Comparison of ENCODE assay signal across 10 cellular contexts in genomic region chr6:42441059-42441471, GRCh38. TPM values are rescaled to one million over a fixed set of nuclear protein-coding genes. Genes with fewer than 3 reads are reported as not detected.
DNase-seq lines count a peak whose midpoint lies in the region; ATAC-seq and TF ChIP-seq lines count a peak whose summit lies in the region.
"Had no signal": no experiment of that assay in that cellular context is flagged by ENCODE, and none has a peak within 500 bp of the region (broad histone marks: within the 10 kb centered on the region; RNA-seq: fewer than 3 reads in every experiment).

No MANE protein-coding gene starts in this region.

- BruUV-seq in OCI-LY7 (replicated peaks; lab: Mats Ljungman, UMichigan), result no TSS peak

- no peak for TF ChIP-seq EP300 in esophagus muscularis mucosa (IDR thresholded peaks at IDR 0.05)

- DNase-seq in natural killer cell treated with Interleukin-12 subunit alpha and Interleukin-12 subunit beta and Interleukin-15 and Interleukin-18, amount 100 ng/mL, for 72 hours (ENCODE audit: low spot score), result no peak
- DNase-seq in natural killer cell, result no peak
- DNase-seq in esophagus muscularis mucosa (ENCODE audit: extremely low spot score), result no peak
- DNase-seq in naive thymus-derived CD4-positive, alpha-beta T cell, result no peak
- no peak for DNase-seq in vagina (ENCODE audit: extremely low spot score in 2 of 2)
- no peak for DNase-seq in OCI-LY7 (ENCODE audit: low spot score)
- DNase-seq in GF-D8 (lab: John Stamatoyannopoulos, UW), result no peak
- DNase-seq in NCI-H2227 treated with DMSO at 0.1 percent for 48 hours (lab: John Stamatoyannopoulos, UW), result no peak
- DNase-seq: COR-L47, NCI-H187 treated with DMSO at 0.1 percent for 48 hours had no signal

- no peak for ATAC-seq in natural killer cell treated with Interleukin-12 subunit alpha and Interleukin-12 subunit beta and Interleukin-15 and Interleukin-18, amount 100 ng/mL, for 72 hours
- ATAC-seq in natural killer cell, result no peak
- no peak for ATAC-seq in naive thymus-derived CD4-positive, alpha-beta T cell

- no peaks in the 10 kb centered on the region for H3K36me3 Mint-ChIP-seq in natural killer cell treated with Interleukin-12 subunit alpha and Interleukin-12 subunit beta and Interleukin-15 and Interleukin-18, amount 100 ng/mL, for 72 hours
- H3K36me3 Mint-ChIP-seq in natural killer cell, result no peaks in the 10 kb centered on the region
- H3K36me3 Mint-ChIP-seq in naive thymus-derived CD4-positive, alpha-beta T cell, result peaks cover 0 to 25% (median 17%) of the 10 kb centered on the region in 5 donors

- no peaks in the 10 kb centered on the region for H3K27me3 Mint-ChIP-seq in natural killer cell treated with Interleukin-12 subunit alpha and Interleukin-12 subunit beta and Interleukin-15 and Interleukin-18, amount 100 ng/mL, for 72 hours
- no peaks in the 10 kb centered on the region for H3K27me3 Mint-ChIP-seq in natural killer cell (ENCODE audit: low read depth in 2 of 2)
- H3K27me3 Mint-ChIP-seq in naive thymus-derived CD4-positive, alpha-beta T cell, result no peaks in the 10 kb centered on the region

- H2AFZ ChIP-seq in OCI-LY7 (ENCODE audit: low read length), result no peak overlapping the region

- H3K27ac Mint-ChIP-seq in natural killer cell treated with Interleukin-12 subunit alpha and Interleukin-12 subunit beta and Interleukin-15 and Interleukin-18, amount 100 ng/mL, for 72 hours, result peak overlapping the region; percentile 45 to 72
- peak overlapping the region in 1 of 2 donors; percentile 7 for H3K27ac Mint-ChIP-seq in natural killer cell
- peak overlapping the region in 8 of 9 donors; percentile 16 to 69 (median 65) for H3K27ac Mint-ChIP-seq in naive thymus-derived CD4-positive, alpha-beta T cell

- no peaks in the 10 kb centered on the region for H3K9me2 ChIP-seq in OCI-LY7 (ENCODE audit: insufficient read depth, low read length)

- H3K9me3 Mint-ChIP-seq in natural killer cell treated with Interleukin-12 subunit alpha and Interleukin-12 subunit beta and Interleukin-15 and Interleukin-18, amount 100 ng/mL, for 72 hours, result no peaks in the 10 kb centered on the region
- no peaks in the 10 kb centered on the region for H3K9me3 Mint-ChIP-seq in natural killer cell
- no peaks in the 10 kb centered on the region for H3K9me3 Mint-ChIP-seq in naive thymus-derived CD4-positive, alpha-beta T cell

- CTCF ChIA-PET in naive thymus-derived CD4-positive, alpha-beta T cell (lab: Charles Lee), result interaction anchor here (0.7 to 1.8 kb wide), 4 partner anchors 12 to 74 kb away, joined by 3 to 6 read pairs (median 4); no protein-coding TSS in a partner anchor
- CTCF ChIA-PET in OCI-LY7 (lab: Charles Lee; ENCODE audit: unreplicated experiment), result interaction anchor here (0.9 kb wide), 1 partner anchor 37 kb away, joined by 4 read pairs; no protein-coding TSS in a partner anchor

- TF ChIP-seq POLR2A in esophagus muscularis mucosa (IDR thresholded peaks at IDR 0.05; ENCODE audit: low read depth) (no peak), vagina (IDR thresholded peaks at IDR 0.05) (no peak)

- H3K9me3 ChIP-seq in esophagus muscularis mucosa (no peaks in the 10 kb centered on the region), vagina (no peaks in the 10 kb centered on the region), OCI-LY7 (ENCODE audit: low read length) (no peaks in the 10 kb centered on the region)
- H3K9me3 ChIP-seq in naive thymus-derived CD4-positive, alpha-beta T cell (ENCODE audit: control insufficient read depth in 2 of 3, low read length in 3 of 3), result no peaks in the 10 kb centered on the region

- peak overlapping the region; percentile 72 for H3K4me3 Mint-ChIP-seq in natural killer cell treated with Interleukin-12 subunit alpha and Interleukin-12 subunit beta and Interleukin-15 and Interleukin-18, amount 100 ng/mL, for 72 hours
- no peak overlapping the region for H3K4me3 Mint-ChIP-seq in natural killer cell
- peak overlapping the region in 7 of 10 donors; percentile 2 to 61 (median 54) for H3K4me3 Mint-ChIP-seq in naive thymus-derived CD4-positive, alpha-beta T cell

- 33% methylated on average over 4 of the region's 4 CpGs for WGBS in esophagus muscularis mucosa

- H3K4me2 ChIP-seq in OCI-LY7 (ENCODE audit: low read length), result no peak overlapping the region

- intact Hi-C loops in natural killer cell (cut with micrococcal nuclease) (no loop called here), esophagus muscularis mucosa (cut with DNase I) (no loop called here), vagina (cut with DNase I) (no loop called here), OCI-LY7 (cut with micrococcal nuclease; ENCODE audit: unreplicated experiment) (no loop called here)
- intact Hi-C loops in naive thymus-derived CD4-positive, alpha-beta T cell (cut with micrococcal nuclease), result no loop called here

- POLR2A ChIA-PET in naive thymus-derived CD4-positive, alpha-beta T cell (lab: Charles Lee), result interaction anchor here (0.6 to 5.6 kb wide), 4 partner anchors 11 to 452 kb away, joined by 4 to 46 read pairs (median 4); partner anchors contain the start of gene TRERF1
- POLR2A ChIA-PET in OCI-LY7 (lab: Charles Lee), result interaction anchor here (1.0 to 1.8 kb wide), 2 partner anchors 10 to 176 kb away, joined by 4 to 6 read pairs; no protein-coding TSS in a partner anchor

- H3K4me3 ChIP-seq in esophagus muscularis mucosa, result peak overlapping the region; percentile 26 to 50 (median 36)
- H3K4me3 ChIP-seq in naive thymus-derived CD4-positive, alpha-beta T cell (ENCODE audit: low read length), result no peak overlapping the region
- peak overlapping the region; percentile 0 to 32 for H3K4me3 ChIP-seq in vagina
- H3K4me3 ChIP-seq in OCI-LY7 (ENCODE audit: low read depth, low read length, poor library complexity, severe bottlenecking), result no peak overlapping the region

- peaks cover 6% of the 10 kb centered on the region; the same call in 1 of the 2 replicates for H3K79me2 ChIP-seq in OCI-LY7 (ENCODE audit: insufficient read depth, low read depth, low read length)

- peak overlapping the region; percentile 78 to 86 (median 82) for H3K27ac ChIP-seq in esophagus muscularis mucosa (replicated peaks in 1 of 4)
- H3K27ac ChIP-seq in naive thymus-derived CD4-positive, alpha-beta T cell (ENCODE audit: low read depth, low read length), result no peak overlapping the region
- peak overlapping the region; percentile 82 for H3K27ac ChIP-seq in vagina
- no peak overlapping the region for H3K27ac ChIP-seq in OCI-LY7 (ENCODE audit: low read depth, low read length, poor library complexity, severe bottlenecking)

- H3K4me1 ChIP-seq in esophagus muscularis mucosa (peaks cover 33 to 64% (median 59%) of the 10 kb centered on the region in 4 donors), vagina (peaks cover 53% of the 10 kb centered on the region), OCI-LY7 (ENCODE audit: insufficient read depth, low read length, poor library complexity, severe bottlenecking) (peaks cover 6% of the 10 kb centered on the region)
- H3K4me1 ChIP-seq in naive thymus-derived CD4-positive, alpha-beta T cell (ENCODE audit: control insufficient read depth in 2 of 2, insufficient read depth in 2 of 2, low read length in 2 of 2), result peaks cover 32 to 35% of the 10 kb centered on the region in 2 donors

- H4K20me1 ChIP-seq in OCI-LY7 (ENCODE audit: insufficient read depth, low read length), result no peaks in the 10 kb centered on the region

- no peak for TF ChIP-seq CTCF in natural killer cell (IDR thresholded peaks at IDR 0.05)
- no peak for TF ChIP-seq CTCF in esophagus muscularis mucosa (IDR thresholded peaks at IDR 0.05)
- no peak for TF ChIP-seq CTCF in vagina (IDR thresholded peaks at IDR 0.05)
- TF ChIP-seq CTCF in OCI-LY7 (conservative IDR thresholded peaks at IDR 0.05; ENCODE audit: low read length), result no peak

- H3K36me3 ChIP-seq in esophagus muscularis mucosa (no peaks in the 10 kb centered on the region), vagina (no peaks in the 10 kb centered on the region), OCI-LY7 (ENCODE audit: insufficient read depth, low read length) (peaks cover 5% of the 10 kb centered on the region; the same call in 1 of the 2 replicates)
- peaks cover 0 to 3% (median 0%) of the 10 kb centered on the region in 3 experiments for H3K36me3 ChIP-seq in naive thymus-derived CD4-positive, alpha-beta T cell (ENCODE audit: control insufficient read depth in 2 of 3, insufficient read depth in 3 of 3, low read length in 3 of 3)

- peaks cover 36 to 51% of the 10 kb centered on the region in 2 donors for H3K4me1 Mint-ChIP-seq in natural killer cell treated with Interleukin-12 subunit alpha and Interleukin-12 subunit beta and Interleukin-15 and Interleukin-18, amount 100 ng/mL, for 72 hours (ENCODE audit: low read depth in 2 of 2)
- H3K4me1 Mint-ChIP-seq in natural killer cell, result peaks cover 31 to 51% of the 10 kb centered on the region in 2 donors
- peaks cover 24 to 81% (median 68%) of the 10 kb centered on the region in 7 donors for H3K4me1 Mint-ChIP-seq in naive thymus-derived CD4-positive, alpha-beta T cell

- H3K27me3 ChIP-seq in esophagus muscularis mucosa, result no peaks in the 10 kb centered on the region
- H3K27me3 ChIP-seq in naive thymus-derived CD4-positive, alpha-beta T cell (ENCODE audit: control insufficient read depth in 2 of 2, insufficient read depth in 2 of 2, low read length in 2 of 2), result no peaks in the 10 kb centered on the region
- no peaks in the 10 kb centered on the region for H3K27me3 ChIP-seq in vagina

RNA-seq across cellular contexts. Expression of gene TRERF1, which starts 10.7 kb away (rescaled TPM):
- total RNA-seq in natural killer cell treated with Interleukin-12 subunit alpha and Interleukin-12 subunit beta and Interleukin-15 and Interleukin-18, amount 100 ng/mL, for 72 hours, result 10 to 100 TPM; 33.2 to 35.3 TPM
- total RNA-seq in natural killer cell (10 to 100 TPM; 34.6 to 42.3 (median 38.6) TPM), esophagus muscularis mucosa (1 to 10 TPM; 4.6 to 8.6 (median 6.4) TPM), vagina (20.6 TPM), OCI-LY7 (2022) (12.2 and 12.9 TPM in 2 replicates)
- total RNA-seq in naive thymus-derived CD4-positive, alpha-beta T cell, result 10 to 100 TPM; 20.7 to 32.4 (median 27.1) TPM
- polyA plus RNA-seq in naive thymus-derived CD4-positive, alpha-beta T cell, result 1 to 10 TPM; 4.8 to 7.5 TPM
- 4.6 and 5.7 TPM in 2 replicates for total RNA-seq in OCI-LY7 (2014; rRNA removed; shearing (Covaris generic))

Comparison
In these comparisons a context has a peak if more than half of its experiments do, and no peak if none do; other contexts are left out.
1. H3K27ac ChIP-seq: peak in esophagus muscularis mucosa (4 of 4) and vagina (single experiment); none in naive thymus-derived CD4-positive, alpha-beta T cell (single experiment) and OCI-LY7 (single experiment).
2. H3K4me3 ChIP-seq: peak in esophagus muscularis mucosa (4 of 4) and vagina (2 of 2); none in naive thymus-derived CD4-positive, alpha-beta T cell (single experiment) and OCI-LY7 (single experiment).